ENCODE assay signal across 9 cellular contexts in the genomic region with DNA sequence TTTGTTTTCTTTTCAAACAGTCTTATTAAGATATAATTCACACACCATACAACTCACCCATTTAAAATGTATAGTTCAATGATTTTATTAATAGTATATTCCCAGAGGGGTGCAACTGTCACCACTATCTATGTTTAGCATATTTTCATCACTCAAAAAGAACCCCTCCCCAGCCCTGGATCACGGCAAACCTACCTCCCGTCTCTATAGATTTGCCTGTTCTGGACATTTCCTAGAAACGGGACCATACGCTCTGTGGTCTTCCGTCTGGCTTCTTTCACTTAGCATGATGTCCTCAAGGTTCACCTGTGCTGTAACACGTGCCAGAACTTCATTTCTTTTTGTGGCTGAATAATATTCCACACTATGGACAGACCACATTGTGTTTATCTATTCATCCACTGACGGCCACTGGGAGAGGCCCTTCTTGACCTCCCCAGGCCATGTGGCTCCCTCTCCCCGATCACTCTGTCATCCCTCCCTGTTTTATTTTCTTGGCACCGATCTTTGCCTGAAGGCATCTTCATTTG. TPM values are rescaled to one million over a fixed set of nuclear protein-coding genes. Genes with fewer than 3 reads are reported as not detected.
A peak's percentile ranks its signal among the peaks of the same experiment; 100 is the strongest.
DNase-seq lines count a peak whose midpoint lies in the region; ATAC-seq and TF ChIP-seq lines count a peak whose summit lies in the region.
"Had no signal": no experiment of that assay in that cellular context is flagged by ENCODE, and none has a peak within 500 bp of the region (broad histone marks: within the 10 kb centered on the region; RNA-seq: fewer than 3 reads in every experiment).

No MANE protein-coding gene starts in this region.

- H3K27ac Mint-ChIP-seq in activated naive CD4-positive, alpha-beta T cell treated with anti-CD3 and anti-CD28 coated beads for 36 hours, result peak overlapping the region; percentile 97
- H3K27ac Mint-ChIP-seq in activated T-helper 17 cell treated with anti-CD3 and anti-CD28 coated beads, Interleukin-2, amount 50 U/mL, for 72 hours, result peak overlapping the region; percentile 96

- no peak for ATAC-seq in activated T-helper 17 cell treated with anti-CD3 and anti-CD28 coated beads, Interleukin-2, amount 50 U/mL, for 72 hours (replicated peaks)
- no peak for ATAC-seq in lower lobe of right lung

- H3K4me3 ChIP-seq in lower lobe of right lung, result peak overlapping the region; percentile 43
- peak overlapping the region in 1 of 4 donors; percentile 24 for H3K4me3 ChIP-seq in tibial nerve

- H3K4me1 Mint-ChIP-seq in activated naive CD4-positive, alpha-beta T cell treated with anti-CD3 and anti-CD28 coated beads for 36 hours (ENCODE audit: low read depth), result peaks cover 44% of the 10 kb centered on the region
- peaks cover 32% of the 10 kb centered on the region for H3K4me1 Mint-ChIP-seq in activated T-helper 17 cell treated with anti-CD3 and anti-CD28 coated beads, Interleukin-2, amount 50 U/mL, for 72 hours

- no peak for TF ChIP-seq CTCF in lower lobe of right lung (IDR thresholded peaks at IDR 0.05)
- no peak for TF ChIP-seq CTCF in tibial nerve (IDR thresholded peaks at IDR 0.05)

- no peak for DNase-seq in activated naive CD4-positive, alpha-beta T cell treated with anti-CD3 and anti-CD28 coated beads for 36 hours
- no peak for DNase-seq in activated naive CD4-positive, alpha-beta T cell treated with Interleukin-2 at 50 U/mL for 16 hours
- DNase-seq in lower lobe of right lung, result no peak
- no peak for DNase-seq in tibial nerve (ENCODE audit: low spot score in 2 of 2)
- no peak for DNase-seq in cerebellar nuclear complex (lab: John Stamatoyannopoulos, UW)
- DNase-seq in NCI-H526 (lab: John Stamatoyannopoulos, UW), result no peak
- no peak for DNase-seq in iPS-NIHi7 (ENCODE audit: extremely low spot score)
- DNase-seq: islet precursor cell had no signal

- no peaks in the 10 kb centered on the region for H3K9me3 Mint-ChIP-seq in activated naive CD4-positive, alpha-beta T cell treated with anti-CD3 and anti-CD28 coated beads for 36 hours
- H3K9me3 Mint-ChIP-seq in activated T-helper 17 cell treated with anti-CD3 and anti-CD28 coated beads, Interleukin-2, amount 50 U/mL, for 72 hours, result no peaks in the 10 kb centered on the region

- no peaks in the 10 kb centered on the region for H3K27me3 ChIP-seq in lower lobe of right lung (ENCODE audit: low read depth)
- H3K27me3 ChIP-seq in tibial nerve, result no peaks in the 10 kb centered on the region

- 72 to 82% methylated on average over 9 of the region's 9 CpGs for WGBS in tibial nerve, 2 donors

- TF ChIP-seq EP300 in tibial nerve (IDR thresholded peaks at IDR 0.05), result no peak

- intact Hi-C loops in activated naive CD4-positive, alpha-beta T cell treated with anti-CD3 and anti-CD28 coated beads for 36 hours (cut with micrococcal nuclease), result loop anchor here (10.0 kb wide), 1 partner anchor 1392 kb away; no protein-coding TSS in a partner anchor
- intact Hi-C loops in lower lobe of right lung (cut with DNase I), result no loop called here

- H3K4me1 ChIP-seq in lower lobe of right lung (peaks cover 69% of the 10 kb centered on the region), tibial nerve (peaks cover 0 to 63% (median 44%) of the 10 kb centered on the region in 4 donors)

- TF ChIP-seq POLR2A in tibial nerve (IDR thresholded peaks at IDR 0.05), result no peak

- no peaks in the 10 kb centered on the region for H3K9me3 ChIP-seq in lower lobe of right lung
- no peaks in the 10 kb centered on the region for H3K9me3 ChIP-seq in tibial nerve

- H3K27ac ChIP-seq in lower lobe of right lung (peak overlapping the region; percentile 89), tibial nerve (peak overlapping the region in 3 of 4 donors; percentile 79 to 88 (median 82))

- H3K36me3 Mint-ChIP-seq in activated naive CD4-positive, alpha-beta T cell treated with anti-CD3 and anti-CD28 coated beads for 36 hours (ENCODE audit: low read depth), result peaks cover 7% of the 10 kb centered on the region
- H3K36me3 Mint-ChIP-seq in activated T-helper 17 cell treated with anti-CD3 and anti-CD28 coated beads, Interleukin-2, amount 50 U/mL, for 72 hours (ENCODE audit: low read depth), result peaks cover 16% of the 10 kb centered on the region

- no peaks in the 10 kb centered on the region for H3K27me3 Mint-ChIP-seq in activated naive CD4-positive, alpha-beta T cell treated with anti-CD3 and anti-CD28 coated beads for 36 hours (ENCODE audit: low read depth)
- no peaks in the 10 kb centered on the region for H3K27me3 Mint-ChIP-seq in activated T-helper 17 cell treated with anti-CD3 and anti-CD28 coated beads, Interleukin-2, amount 50 U/mL, for 72 hours

- H3K36me3 ChIP-seq in lower lobe of right lung, result no peaks in the 10 kb centered on the region
- H3K36me3 ChIP-seq in tibial nerve, result no peaks in the 10 kb centered on the region

- peak overlapping the region; percentile 77 for H3K4me3 Mint-ChIP-seq in activated naive CD4-positive, alpha-beta T cell treated with anti-CD3 and anti-CD28 coated beads for 36 hours
- H3K4me3 Mint-ChIP-seq in activated T-helper 17 cell treated with anti-CD3 and anti-CD28 coated beads, Interleukin-2, amount 50 U/mL, for 72 hours, result peak overlapping the region; percentile 95

- CTCF ChIA-PET in activated naive CD4-positive, alpha-beta T cell treated with anti-CD3 and anti-CD28 coated beads for 36 hours (lab: Charles Lee), result no interaction called here

RNA-seq across cellular contexts. Expression of a gene that starts 56.4 kb away (rescaled TPM):
- 10 to 100 TPM; 38.6 to 39.3 TPM for total RNA-seq in activated naive CD4-positive, alpha-beta T cell treated with anti-CD3 and anti-CD28 coated beads for 36 hours
- 10 to 100 TPM; 38.0 to 62.9 TPM for total RNA-seq in activated T-helper 17 cell treated with anti-CD3 and anti-CD28 coated beads, Interleukin-2, amount 50 U/mL, for 72 hours
- total RNA-seq in lower lobe of right lung, result 82.3 TPM
- 10 to 100 TPM; 58.2 to 77.5 (median 68.6) TPM for total RNA-seq in tibial nerve
